In the genomic region with DNA sequence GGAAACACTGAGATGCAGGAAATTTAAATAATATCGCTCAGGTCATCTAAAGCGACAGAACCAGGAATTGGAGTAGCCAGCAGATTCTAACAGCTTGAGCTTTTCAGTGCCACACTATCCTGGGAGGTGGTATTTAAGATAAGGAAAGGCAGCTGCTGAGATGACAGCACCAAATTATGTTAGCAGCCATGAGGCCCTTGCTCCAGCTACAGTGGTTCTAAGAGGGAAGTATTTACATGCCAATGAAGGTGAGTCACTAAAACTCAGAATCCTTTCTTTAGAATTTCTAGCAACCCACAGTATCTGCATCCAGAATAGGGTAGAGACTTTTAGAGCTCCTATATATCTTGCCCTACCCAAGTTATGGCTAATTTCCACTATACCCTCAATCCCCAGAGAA, we compare ENCODE assay signal across 12 cellular contexts.
DNase-seq lines count a peak whose midpoint lies in the region; ATAC-seq and TF ChIP-seq lines count a peak whose summit lies in the region.
"Had no signal": no experiment of that assay in that cellular context is flagged by ENCODE, and none has a peak within 500 bp of the region (broad histone marks: within the 10 kb centered on the region; RNA-seq: fewer than 3 reads in every experiment).

No MANE protein-coding gene starts in this region.

- no peaks in the 10 kb centered on the region for H3K36me3 Mint-ChIP-seq in stimulated activated effector memory CD8-positive, alpha-beta T cell treated with anti-CD3 and anti-CD28 coated beads, Interleukin-12 subunit alpha, Interleukin-12 subunit beta, amount 100 ng/mL, for 72 hours
- H3K36me3 Mint-ChIP-seq: activated naive CD4-positive, alpha-beta T cell treated with anti-CD3 and anti-CD28 coated beads, Interleukin-2, amount 10 ng/mL, durations not matched to agents 7 days and 5 days had no signal

- H3K36me3 ChIP-seq in NT2/D1 (ENCODE audit: insufficient read depth, insufficient read length, low read length), result peaks cover 8% of the 10 kb centered on the region
- no peaks in the 10 kb centered on the region for H3K36me3 ChIP-seq in mucosa of descending colon (ENCODE audit: low read depth)
- H3K36me3 ChIP-seq: sigmoid colon had no signal

- intact Hi-C loops in mucosa of descending colon (cut with DNase I, micrococcal nuclease), result no loop called here

- H3K4me3 ChIP-seq in NT2/D1 (ENCODE audit: insufficient read length, low read depth) (no peak overlapping the region), mucosa of descending colon (no peak overlapping the region)
- H3K4me3 ChIP-seq: sigmoid colon had no signal

- H3K9me3 Mint-ChIP-seq in stimulated activated effector memory CD8-positive, alpha-beta T cell treated with anti-CD3 and anti-CD28 coated beads, Interleukin-12 subunit alpha, Interleukin-12 subunit beta, amount 100 ng/mL, for 72 hours, result no peaks in the 10 kb centered on the region
- H3K9me3 Mint-ChIP-seq: activated naive CD4-positive, alpha-beta T cell treated with anti-CD3 and anti-CD28 coated beads, Interleukin-2, amount 10 ng/mL, durations not matched to agents 7 days and 5 days had no signal

- DNase-seq in EH (ENCODE audit: low read depth) (peak; percentile 82), NT2/D1 (ENCODE audit: low read depth, low spot score) (peak; percentile 66), fibroblast of peridontal ligament (ENCODE audit: extremely low read depth) (peak; percentile 66), mucosa of descending colon (no peak), NCI-H1092 treated with DMSO at 0.1 percent for 48 hours (lab: John Stamatoyannopoulos, UW) (no peak), GM10248 (ENCODE audit: extremely low spot score) (no peak), NCI-H510A (lab: John Stamatoyannopoulos, UW) (no peak)
- DNase-seq in stimulated activated effector memory CD8-positive, alpha-beta T cell treated with anti-CD3 and anti-CD28 coated beads, Interleukin-12 subunit alpha, Interleukin-12 subunit beta, amount 100 ng/mL, for 72 hours (ENCODE audit: low spot score in 2 of 2), result no peak
- DNase-seq: activated CD4-positive, alpha-beta T cell treated with anti-CD3 and anti-CD28 coated beads for 36 hours; activated naive CD4-positive, alpha-beta T cell treated with anti-CD3 and anti-CD28 coated beads, Interleukin-2, amount 10 ng/mL, durations not matched to agents 7 days and 5 days; SIG-M5; sigmoid colon had no signal

- no peak overlapping the region for H3K4me3 Mint-ChIP-seq in stimulated activated effector memory CD8-positive, alpha-beta T cell treated with anti-CD3 and anti-CD28 coated beads, Interleukin-12 subunit alpha, Interleukin-12 subunit beta, amount 100 ng/mL, for 72 hours
- H3K4me3 Mint-ChIP-seq: activated CD4-positive, alpha-beta T cell treated with anti-CD3 and anti-CD28 coated beads for 36 hours; activated naive CD4-positive, alpha-beta T cell treated with anti-CD3 and anti-CD28 coated beads, Interleukin-2, amount 10 ng/mL, durations not matched to agents 7 days and 5 days had no signal

- H3K9me3 ChIP-seq in NT2/D1 (ENCODE audit: insufficient read depth, low read length), result no peaks in the 10 kb centered on the region
- H3K9me3 ChIP-seq in mucosa of descending colon, result no peaks in the 10 kb centered on the region
- H3K9me3 ChIP-seq: sigmoid colon had no signal

- CTCF ChIA-PET in GM10248 (lab: Yijun Ruan, JAX), result interaction anchor here (1.0 to 1.6 kb wide), 3 partner anchors 10 to 21 kb away, joined by 3 read pairs; no protein-coding TSS in a partner anchor

- no peak overlapping the region for H3K9ac ChIP-seq in NT2/D1 (ENCODE audit: insufficient read length, low read depth)

- H3K4me1 Mint-ChIP-seq in stimulated activated effector memory CD8-positive, alpha-beta T cell treated with anti-CD3 and anti-CD28 coated beads, Interleukin-12 subunit alpha, Interleukin-12 subunit beta, amount 100 ng/mL, for 72 hours, result no peaks in the 10 kb centered on the region
- H3K4me1 Mint-ChIP-seq: activated CD4-positive, alpha-beta T cell treated with anti-CD3 and anti-CD28 coated beads for 36 hours; activated naive CD4-positive, alpha-beta T cell treated with anti-CD3 and anti-CD28 coated beads, Interleukin-2, amount 10 ng/mL, durations not matched to agents 7 days and 5 days had no signal

- no peaks in the 10 kb centered on the region for H3K27me3 ChIP-seq in NT2/D1 (ENCODE audit: insufficient read depth, insufficient read length)
- H3K27me3 ChIP-seq: sigmoid colon had no signal

- no peak overlapping the region for H3K27ac Mint-ChIP-seq in stimulated activated effector memory CD8-positive, alpha-beta T cell treated with anti-CD3 and anti-CD28 coated beads, Interleukin-12 subunit alpha, Interleukin-12 subunit beta, amount 100 ng/mL, for 72 hours
- H3K27ac Mint-ChIP-seq: activated CD4-positive, alpha-beta T cell treated with anti-CD3 and anti-CD28 coated beads for 36 hours; activated naive CD4-positive, alpha-beta T cell treated with anti-CD3 and anti-CD28 coated beads, Interleukin-2, amount 10 ng/mL, durations not matched to agents 7 days and 5 days had no signal

- TF ChIP-seq CTCF in mucosa of descending colon (IDR thresholded peaks at IDR 0.05) (no peak), GM10248 (IDR thresholded peaks at IDR 0.05; ENCODE audit: control extremely low read depth, extremely low read depth, low read depth, missing control alignments) (no peak)

- peak; percentile 29 for ATAC-seq in mucosa of descending colon
- no peak for ATAC-seq in stimulated activated effector memory CD8-positive, alpha-beta T cell treated with anti-CD3 and anti-CD28 coated beads, Interleukin-12 subunit alpha, Interleukin-12 subunit beta, amount 100 ng/mL, for 72 hours
- ATAC-seq: activated CD4-positive, alpha-beta T cell treated with anti-CD3 and anti-CD28 coated beads for 36 hours had no signal

- H3K4me1 ChIP-seq in NT2/D1 (ENCODE audit: insufficient read depth, insufficient read length) (peaks cover 4% of the 10 kb centered on the region), mucosa of descending colon (ENCODE audit: low read depth) (no peaks in the 10 kb centered on the region)

- POLR2A ChIA-PET in GM10248 (lab: Yijun Ruan, JAX), result no interaction called here

Comparison
In these comparisons a context has a peak if more than half of its experiments do, and no peak if none do; other contexts are left out.
1. DNase-seq: peak in EH (single experiment), NT2/D1 (single experiment) and fibroblast of peridontal ligament (single experiment); none in mucosa of descending colon (0 of 3), NCI-H1092 treated with DMSO at 0.1 percent for 48 hours (single experiment), GM10248 (single experiment), stimulated activated effector memory CD8-positive, alpha-beta T cell treated with anti-CD3 and anti-CD28 coated beads, Interleukin-12 subunit alpha, Interleukin-12 subunit beta, amount 100 ng/mL, for 72 hours (0 of 2) and NCI-H510A (single experiment).